ENCODE assay signal across 28 cellular contexts in the genomic region with DNA sequence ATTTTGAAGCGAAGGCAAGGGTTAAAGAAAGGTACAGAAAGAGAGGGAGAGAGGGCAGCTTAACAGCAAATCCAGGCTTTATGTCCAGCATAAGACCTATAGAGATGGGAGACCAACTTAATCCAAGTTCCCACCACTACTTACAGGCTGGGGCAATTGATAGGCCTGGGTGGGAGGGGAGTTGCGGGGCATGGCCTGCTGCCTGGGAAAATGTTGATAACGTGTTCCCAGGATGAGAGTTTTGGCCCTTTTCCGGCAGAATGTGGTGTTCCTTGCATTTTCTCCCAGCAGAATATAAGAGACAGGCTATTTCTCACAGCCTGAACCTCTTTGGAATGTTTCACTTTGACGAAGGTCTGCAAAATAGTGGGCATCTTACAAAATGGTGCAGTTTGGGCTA. TPM values are rescaled to one million over a fixed set of nuclear protein-coding genes. Genes with fewer than 3 reads are reported as not detected.
"Had no signal": no experiment of that assay in that cellular context is flagged by ENCODE, and none has a peak within 500 bp of the region (broad histone marks: within the 10 kb centered on the region; RNA-seq: fewer than 3 reads in every experiment).

No MANE protein-coding gene starts in this region.

- H3K9me3 ChIP-seq: SJCRH30, SK-N-SH had no signal

- H3K27ac ChIP-seq: breast epithelium, SJCRH30, VCaP had no signal

- H3K27ac Mint-ChIP-seq: activated CD4-positive, alpha-beta memory T cell treated with anti-CD3 and anti-CD28 coated beads for 36 hours; activated CD4-positive, alpha-beta T cell treated with anti-CD3 and anti-CD28 coated beads, Interleukin-2, amount 10 ng/mL, durations not matched to agents 7 days and 5 days; activated naive CD4-positive, alpha-beta T cell treated with anti-CD3 and anti-CD28 coated beads, Interleukin-2, amount 10 ng/mL, durations not matched to agents 7 days and 5 days; activated naive CD8-positive, alpha-beta T cell treated with anti-CD3 and anti-CD28 coated beads for 36 hours; activated T-helper 17 cell treated with anti-CD3 and anti-CD28 coated beads, Interleukin-2, amount 50 U/mL, for 72 hours had no signal

- H3K4me2 ChIP-seq: SK-N-SH had no signal

- DNase-seq: activated CD4-positive, alpha-beta memory T cell treated with anti-CD3 and anti-CD28 coated beads for 36 hours; activated CD4-positive, alpha-beta T cell treated with anti-CD3 and anti-CD28 coated beads, Interleukin-2, amount 10 ng/mL, durations not matched to agents 7 days and 5 days; activated CD4-positive, CD25-positive, alpha-beta regulatory T cell; activated gamma-delta T cell treated with Interleukin-2 at 50 U/mL for 16 hours; activated naive CD4-positive, alpha-beta T cell treated with anti-CD3 and anti-CD28 coated beads, Interleukin-2, amount 10 ng/mL, durations not matched to agents 7 days and 5 days; activated naive CD8-positive, alpha-beta T cell treated with anti-CD3 and anti-CD28 coated beads for 36 hours; activated T-cell treated with anti-CD3 and anti-CD28 coated beads for 4 hours; activated T-cell treated with anti-CD3 and anti-CD28 coated beads, Interleukin-2, amount 50 U/mL, for 48 hours; anterior cingulate cortex; MG63; MV-4-11; NCI-H1105; NCI-H1436; NCI-H1694 treated with DMSO at 0.1 percent for 48 hours; NCI-H2029 treated with DMSO at 0.1 percent for 48 hours; NCI-H446; NCI-H526; NCI-H82; SJCRH30; SK-N-SH; T-helper 1 cell had no signal

- H3K36me3 ChIP-seq: breast epithelium, MG63, SJCRH30 had no signal

- H3K4me3 Mint-ChIP-seq: activated CD4-positive, alpha-beta memory T cell treated with anti-CD3 and anti-CD28 coated beads for 36 hours; activated CD4-positive, alpha-beta T cell treated with anti-CD3 and anti-CD28 coated beads, Interleukin-2, amount 10 ng/mL, durations not matched to agents 7 days and 5 days; activated naive CD4-positive, alpha-beta T cell treated with anti-CD3 and anti-CD28 coated beads, Interleukin-2, amount 10 ng/mL, durations not matched to agents 7 days and 5 days; activated naive CD8-positive, alpha-beta T cell treated with anti-CD3 and anti-CD28 coated beads for 36 hours; activated T-helper 17 cell treated with anti-CD3 and anti-CD28 coated beads, Interleukin-2, amount 50 U/mL, for 72 hours had no signal

- H3K4me3 ChIP-seq: breast epithelium, MG63, SJCRH30 had no signal

- H3K4me1 ChIP-seq: breast epithelium had no signal

- H3K27me3 ChIP-seq: breast epithelium, MG63, SJCRH30 had no signal

- H3K9me2 ChIP-seq: SK-N-SH had no signal

- ATAC-seq: activated T-helper 17 cell treated with anti-CD3 and anti-CD28 coated beads, Interleukin-2, amount 50 U/mL, for 72 hours had no signal

- H3K36me3 Mint-ChIP-seq: activated naive CD4-positive, alpha-beta T cell treated with anti-CD3 and anti-CD28 coated beads, Interleukin-2, amount 10 ng/mL, durations not matched to agents 7 days and 5 days had no signal

RNA-seq across cellular contexts. Expression of a gene that starts 34.9 kb away (rescaled TPM):
- total RNA-seq: activated CD4-positive, alpha-beta memory T cell treated with anti-CD3 and anti-CD28 coated beads for 36 hours; activated CD4-positive, alpha-beta T cell treated with anti-CD3 and anti-CD28 coated beads, Interleukin-2, amount 10 ng/mL, durations not matched to agents 7 days and 5 days; activated CD8-positive, alpha-beta memory T cell treated with anti-CD3 and anti-CD28 coated beads for 36 hours; activated naive CD8-positive, alpha-beta T cell treated with anti-CD3 and anti-CD28 coated beads for 36 hours; activated T-helper 17 cell treated with anti-CD3 and anti-CD28 coated beads, Interleukin-2, amount 50 U/mL, for 72 hours; OCI-LY7; RPMI7951; T-helper 2 cell treated with Interferon-gamma antibody and Interleukin-4, amounts not matched to agents 100 ng/mL and 5 ng/mL, for 36 hours had no signal
- polyA plus RNA-seq: SK-N-SH had no signal

RNA-seq across cellular contexts. Expression of a gene that starts 55.7 kb away (rescaled TPM):
- total RNA-seq: activated CD4-positive, alpha-beta memory T cell treated with anti-CD3 and anti-CD28 coated beads for 36 hours; activated CD4-positive, alpha-beta T cell treated with anti-CD3 and anti-CD28 coated beads, Interleukin-2, amount 10 ng/mL, durations not matched to agents 7 days and 5 days; activated CD8-positive, alpha-beta memory T cell treated with anti-CD3 and anti-CD28 coated beads for 36 hours; activated naive CD8-positive, alpha-beta T cell treated with anti-CD3 and anti-CD28 coated beads for 36 hours; activated T-helper 17 cell treated with anti-CD3 and anti-CD28 coated beads, Interleukin-2, amount 50 U/mL, for 72 hours; OCI-LY7; RPMI7951; SJCRH30; T-helper 2 cell treated with Interferon-gamma antibody and Interleukin-4, amounts not matched to agents 100 ng/mL and 5 ng/mL, for 36 hours had no signal
- polyA plus RNA-seq: SK-N-SH had no signal
